In the genomic region with DNA sequence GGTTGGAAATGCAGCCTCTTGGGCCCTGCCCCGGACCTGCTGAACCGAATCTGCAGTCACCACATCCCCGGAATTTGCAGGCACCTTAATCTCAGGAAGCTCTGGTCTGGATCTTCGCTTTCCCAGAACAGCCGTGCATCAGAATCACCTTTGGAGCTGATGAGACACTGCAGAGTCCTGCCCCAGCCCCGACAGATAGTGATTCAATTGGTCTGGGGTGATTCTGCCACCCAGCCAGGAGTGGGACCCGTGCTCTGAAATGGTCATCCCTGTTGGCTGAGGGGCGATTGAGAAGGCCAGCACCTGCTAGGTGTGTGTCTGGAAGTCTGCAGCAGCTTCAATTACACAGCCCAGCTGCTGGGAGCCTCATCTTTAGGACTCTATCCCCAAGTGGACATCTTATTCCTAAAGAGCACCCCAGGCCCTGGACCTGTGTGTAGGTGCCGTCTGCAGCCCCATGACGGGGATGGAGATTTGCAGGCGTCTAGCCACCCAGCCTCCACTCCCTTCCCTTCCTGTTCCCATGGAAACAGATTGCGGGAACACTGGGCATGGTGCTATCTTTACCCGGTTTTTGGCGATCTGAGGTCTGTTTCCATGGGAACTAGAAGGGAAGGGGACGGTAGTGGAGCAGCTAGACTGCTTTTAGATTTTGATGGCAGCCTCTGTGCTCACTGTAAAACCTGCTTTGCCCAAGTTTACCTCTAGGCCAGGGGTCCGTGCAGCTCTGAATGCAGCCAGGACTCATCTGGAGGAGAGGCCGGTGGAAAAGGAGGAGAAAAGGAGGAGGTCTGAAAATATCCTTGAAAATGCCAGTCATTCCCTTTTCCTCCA, we compare ENCODE assay signal across 9 cellular contexts.
A peak's percentile ranks its signal among the peaks of the same experiment; 100 is the strongest.
DNase-seq lines count a peak whose midpoint lies in the region; ATAC-seq, FAIRE-seq and TF ChIP-seq lines count a peak whose summit lies in the region.
"Had no signal": no experiment of that assay in that cellular context is flagged by ENCODE, and none has a peak within 500 bp of the region (broad histone marks: within the 10 kb centered on the region; RNA-seq: fewer than 3 reads in every experiment).

No MANE protein-coding gene starts in this region.

- dilution Hi-C loops in keratinocyte (cut with MboI; ENCODE audit: extremely low pct_ligation_motif_present, low sequenced_read_pairs) = no loop called here

- peak overlapping the region; percentile 98 for H3K27ac Mint-ChIP-seq in stimulated activated naive CD8-positive, alpha-beta T cell treated with anti-CD3 and anti-CD28 coated beads, Interleukin-15, Interleukin-2, amounts not matched to agents 100 ng/mL and 50 ng/mL, for 24 hours
- H3K27ac Mint-ChIP-seq in activated T-helper 17 cell treated with anti-CD3 and anti-CD28 coated beads, Interleukin-2, amount 50 U/mL, for 72 hours = peak overlapping the region; percentile 99

- no peak for FAIRE-seq in keratinocyte (lab: Jason Lieb, UNC)

- H3K9ac ChIP-seq in keratinocyte (ENCODE audit: control insufficient read depth, extremely low read depth, insufficient read depth, low read length) = no peak overlapping the region

- no peak for DNase-seq in stimulated activated naive CD8-positive, alpha-beta T cell treated with anti-CD3 and anti-CD28 coated beads, Interleukin-15, Interleukin-2, amounts not matched to agents 100 U/mL and 50 U/mL, for 24 hours
- no peak for DNase-seq in keratinocyte (ENCODE audit: low read depth, low spot score)
- DNase-seq in aorta = peak in 1 of 2 donors; percentile 68
- no peak for DNase-seq in stimulated activated naive CD4-positive, alpha-beta T cell treated with Interleukin-2 at 50 U/mL for 16 hours (lab: John Stamatoyannopoulos, UW)
- no peak for DNase-seq in SHP77 treated with DMSO at 0.1 percent for 48 hours (lab: John Stamatoyannopoulos, UW)
- no peak for DNase-seq in GM03348 (ENCODE audit: low spot score)

- no peak overlapping the region for H3K4me3 ChIP-seq in keratinocyte (ENCODE audit: control insufficient read depth in 2 of 3, extremely low read depth in 1 of 3, insufficient read depth in 2 of 3, low read depth in 1 of 3, low read length in 3 of 3)
- no peak overlapping the region for H3K4me3 ChIP-seq in aorta (ENCODE audit: low read length in 2 of 2)
- H3K4me3 ChIP-seq: pancreas had no signal

- H3K4me2 ChIP-seq in keratinocyte (ENCODE audit: control insufficient read depth, extremely low read depth, insufficient read depth, low read depth, low read length) = no peak overlapping the region

- ATAC-seq in stimulated activated naive CD8-positive, alpha-beta T cell treated with anti-CD3 and anti-CD28 coated beads, Interleukin-15, Interleukin-2, amounts not matched to agents 100 U/mL and 50 U/mL, for 24 hours = no peak
- ATAC-seq in activated T-helper 17 cell treated with anti-CD3 and anti-CD28 coated beads, Interleukin-2, amount 50 U/mL, for 72 hours (replicated peaks) = no peak
- ATAC-seq in aorta (ENCODE audit: low FRiP score) = peak; percentile 71

- no peaks in the 10 kb centered on the region for H3K27me3 ChIP-seq in keratinocyte (ENCODE audit: control insufficient read depth, extremely low read depth, insufficient read depth, low read length)
- H3K27me3 ChIP-seq in aorta (ENCODE audit: control insufficient read depth in 1 of 2, insufficient read depth in 2 of 2, low read length in 1 of 2) = no peaks in the 10 kb centered on the region
- H3K27me3 ChIP-seq: pancreas had no signal

- no peaks in the 10 kb centered on the region for H3K9me1 ChIP-seq in keratinocyte (ENCODE audit: control insufficient read depth, extremely low read depth, insufficient read depth, low read length)

- no peaks in the 10 kb centered on the region for H3K9me3 Mint-ChIP-seq in stimulated activated naive CD8-positive, alpha-beta T cell treated with anti-CD3 and anti-CD28 coated beads, Interleukin-15, Interleukin-2, amounts not matched to agents 100 ng/mL and 50 ng/mL, for 24 hours
- H3K9me3 Mint-ChIP-seq in activated T-helper 17 cell treated with anti-CD3 and anti-CD28 coated beads, Interleukin-2, amount 50 U/mL, for 72 hours = no peaks in the 10 kb centered on the region

- H3K4me3 Mint-ChIP-seq in stimulated activated naive CD8-positive, alpha-beta T cell treated with anti-CD3 and anti-CD28 coated beads, Interleukin-15, Interleukin-2, amounts not matched to agents 100 ng/mL and 50 ng/mL, for 24 hours = peak overlapping the region; percentile 73
- peak overlapping the region; percentile 87 for H3K4me3 Mint-ChIP-seq in activated T-helper 17 cell treated with anti-CD3 and anti-CD28 coated beads, Interleukin-2, amount 50 U/mL, for 72 hours

- no peaks in the 10 kb centered on the region for H3K9me3 ChIP-seq in keratinocyte (ENCODE audit: control insufficient read depth, low read depth, low read length)
- H3K9me3 ChIP-seq in aorta (ENCODE audit: control insufficient read depth, low read length) = no peaks in the 10 kb centered on the region
- H3K9me3 ChIP-seq: pancreas had no signal

- H3K27me3 Mint-ChIP-seq in stimulated activated naive CD8-positive, alpha-beta T cell treated with anti-CD3 and anti-CD28 coated beads, Interleukin-15, Interleukin-2, amounts not matched to agents 100 ng/mL and 50 ng/mL, for 24 hours = no peaks in the 10 kb centered on the region
- H3K27me3 Mint-ChIP-seq in activated T-helper 17 cell treated with anti-CD3 and anti-CD28 coated beads, Interleukin-2, amount 50 U/mL, for 72 hours = no peaks in the 10 kb centered on the region

- intact Hi-C loops in aorta (cut with DNase I) = loop anchor here (5.0 kb wide), 2 partner anchors 52 to 87 kb away; no protein-coding TSS in a partner anchor

- peak overlapping the region; percentile 23 for H3K27ac ChIP-seq in keratinocyte (ENCODE audit: control insufficient read depth, insufficient read depth, low read length)
- H3K27ac ChIP-seq in aorta (ENCODE audit: low read depth in 1 of 2, low read length in 2 of 2) = peak overlapping the region; percentile 30 to 81

- H3K79me2 ChIP-seq in keratinocyte (ENCODE audit: control insufficient read depth, insufficient read depth, low read length) = no peaks in the 10 kb centered on the region

- H4K20me1 ChIP-seq in keratinocyte (ENCODE audit: control insufficient read depth, extremely low read depth, insufficient read depth, low read length) = no peaks in the 10 kb centered on the region

- H3K36me3 Mint-ChIP-seq in stimulated activated naive CD8-positive, alpha-beta T cell treated with anti-CD3 and anti-CD28 coated beads, Interleukin-15, Interleukin-2, amounts not matched to agents 100 ng/mL and 50 ng/mL, for 24 hours (ENCODE audit: low read depth) = no peaks in the 10 kb centered on the region
- H3K36me3 Mint-ChIP-seq in activated T-helper 17 cell treated with anti-CD3 and anti-CD28 coated beads, Interleukin-2, amount 50 U/mL, for 72 hours (ENCODE audit: low read depth) = peaks cover 17% of the 10 kb centered on the region

- no peak for TF ChIP-seq CTCF in keratinocyte (optimal IDR thresholded peaks at IDR 0.05 in 1 of 3, IDR thresholded peaks at IDR 0.05 in 1 of 3, conservative IDR thresholded peaks at IDR 0.05 in 1 of 3; ENCODE audit: extremely low read depth in 1 of 3, insufficient read depth in 2 of 3, low read length in 3 of 3)

- 40% methylated on average over 17 of the region's 17 CpGs for WGBS in aorta, 2 donors

- H2AFZ ChIP-seq in keratinocyte (ENCODE audit: control insufficient read depth, low read length) = no peak overlapping the region

- H3K4me1 Mint-ChIP-seq in stimulated activated naive CD8-positive, alpha-beta T cell treated with anti-CD3 and anti-CD28 coated beads, Interleukin-15, Interleukin-2, amounts not matched to agents 100 ng/mL and 50 ng/mL, for 24 hours (ENCODE audit: low read depth) = peaks cover 85% of the 10 kb centered on the region
- H3K4me1 Mint-ChIP-seq in activated T-helper 17 cell treated with anti-CD3 and anti-CD28 coated beads, Interleukin-2, amount 50 U/mL, for 72 hours = peaks cover 51% of the 10 kb centered on the region

- H3K4me1 ChIP-seq in keratinocyte (ENCODE audit: control insufficient read depth, extremely low read depth, insufficient read depth, low read length) = peaks cover 8% of the 10 kb centered on the region
- peaks cover 0 to 2% of the 10 kb centered on the region in 2 donors for H3K4me1 ChIP-seq in aorta (ENCODE audit: control insufficient read depth in 1 of 2, insufficient read depth in 2 of 2, low read length in 2 of 2)

- H3K36me3 ChIP-seq in keratinocyte (ENCODE audit: control insufficient read depth in 2 of 2, extremely low read depth in 1 of 2, insufficient read depth in 2 of 2, low read length in 2 of 2) = no peaks in the 10 kb centered on the region
- no peaks in the 10 kb centered on the region for H3K36me3 ChIP-seq in aorta (ENCODE audit: control insufficient read depth in 1 of 2, insufficient read depth in 2 of 2, low read length in 1 of 2)
- H3K36me3 ChIP-seq: pancreas had no signal
